Comparison of ENCODE assay signal across 13 cellular contexts in genomic region chr15:48680841-48681240, GRCh38. TPM values are rescaled to one million over a fixed set of nuclear protein-coding genes. Genes with fewer than 3 reads are reported as not detected.
DNase-seq lines count a peak whose midpoint lies in the region; ATAC-seq, FAIRE-seq and TF ChIP-seq lines count a peak whose summit lies in the region.
"Had no signal": no experiment of that assay in that cellular context is flagged by ENCODE, and none has a peak within 500 bp of the region (broad histone marks: within the 10 kb centered on the region; RNA-seq: fewer than 3 reads in every experiment).

No MANE protein-coding gene starts in this region.

- H3K9me3 ChIP-seq in astrocyte (ENCODE audit: insufficient read depth, low read depth, low read length) = no peaks in the 10 kb centered on the region
- no peaks in the 10 kb centered on the region for H3K9me3 ChIP-seq in prostate gland

- H2AFZ ChIP-seq in ACC112 (ENCODE audit: low read length, unreplicated experiment) = no peak overlapping the region
- H2AFZ ChIP-seq in astrocyte (ENCODE audit: low read depth, low read length) = no peak overlapping the region

- H3K4me1 Mint-ChIP-seq in astrocyte (ENCODE audit: low read depth, unreplicated experiment) = peaks cover 8% of the 10 kb centered on the region
- H3K4me1 Mint-ChIP-seq: naive thymus-derived CD4-positive, alpha-beta T cell had no signal

- WGBS in prostate gland = 93% methylated on average over 1 of the region's 1 CpG

- peaks cover 3% of the 10 kb centered on the region for H3K9me3 Mint-ChIP-seq in astrocyte (ENCODE audit: unreplicated experiment)

- no peak for TF ChIP-seq POLR2A in prostate gland (IDR thresholded peaks at IDR 0.05)

- no peaks in the 10 kb centered on the region for H3K79me2 ChIP-seq in ACC112 (ENCODE audit: control insufficient read depth, insufficient read depth, low read length, unreplicated experiment)
- no peaks in the 10 kb centered on the region for H3K79me2 ChIP-seq in astrocyte (ENCODE audit: insufficient read depth, low read length)

- no peaks in the 10 kb centered on the region for H3K27me3 Mint-ChIP-seq in astrocyte (ENCODE audit: low read depth, unreplicated experiment)

- TF ChIP-seq CTCF in astrocyte (IDR thresholded peaks at IDR 0.05; ENCODE audit: insufficient read depth, low read depth, low read length) = no peak
- no peak for TF ChIP-seq CTCF in fibroblast of villous mesenchyme (IDR thresholded peaks at IDR 0.05; ENCODE audit: insufficient read depth, low read depth, low read length)
- TF ChIP-seq CTCF in prostate gland (IDR thresholded peaks at IDR 0.05) = no peak

- no peaks in the 10 kb centered on the region for H4K20me1 ChIP-seq in astrocyte (ENCODE audit: insufficient read depth, low read length)

- H3K4me1 ChIP-seq in ACC112 (ENCODE audit: control insufficient read depth, insufficient read depth, low read length, unreplicated experiment) (peaks cover 55% of the 10 kb centered on the region), astrocyte (ENCODE audit: insufficient read depth, low read length) (peaks cover 19% of the 10 kb centered on the region), prostate gland (replicated peaks) (no peaks in the 10 kb centered on the region)

- H3K36me3 ChIP-seq in ACC112 (ENCODE audit: insufficient read depth, low read length) = no peaks in the 10 kb centered on the region
- H3K36me3 ChIP-seq in astrocyte (ENCODE audit: insufficient read depth, low read length) = no peaks in the 10 kb centered on the region
- H3K36me3 ChIP-seq in prostate gland = no peaks in the 10 kb centered on the region

- H3K4me2 ChIP-seq in astrocyte (ENCODE audit: low read length) = peak overlapping the region; percentile 46

- no peak for FAIRE-seq in HTR-8/SVneo (lab: Jason Lieb, UNC)
- FAIRE-seq in astrocyte (lab: Jason Lieb, UNC) = peak; percentile 92
- FAIRE-seq in frontal cortex (lab: Jason Lieb, UNC) = no peak

- DNase-seq in HTR-8/SVneo (ENCODE audit: insufficient read length, low spot score) (peak; percentile 38), astrocyte (ENCODE audit: low read depth) (peak; percentile 96), fibroblast of villous mesenchyme (ENCODE audit: low read depth) (peak; percentile 83), GOT3 (lab: John Stamatoyannopoulos, UW) (no peak), frontal cortex (ENCODE audit: low spot score in 2 of 2) (no peak), prostate gland (ENCODE audit: low spot score) (no peak)
- DNase-seq: activated naive CD4-positive, alpha-beta T cell; naive thymus-derived CD4-positive, alpha-beta T cell; retina; stimulated activated CD4-positive, alpha-beta T cell treated with anti-CD3 and anti-CD28 coated beads, Interleukin-4, amount 100 ng/mL, for 4 hours had no signal

- intact Hi-C loops in prostate gland (cut with DNase I) = no loop called here

- H3K27me3 ChIP-seq in ACC112 (ENCODE audit: insufficient read depth, low read length) = no peaks in the 10 kb centered on the region
- no peaks in the 10 kb centered on the region for H3K27me3 ChIP-seq in astrocyte (ENCODE audit: insufficient read depth, low read length)
- H3K27me3 ChIP-seq in prostate gland (replicated peaks; ENCODE audit: insufficient read depth) = no peaks in the 10 kb centered on the region

- peak overlapping the region; percentile 55; the same call in 1 of the 2 replicates for H3K4me3 ChIP-seq in ACC112 (ENCODE audit: low read depth, low read length)
- H3K4me3 ChIP-seq in astrocyte (ENCODE audit: insufficient read depth, low read depth, low read length) = no peak overlapping the region
- H3K4me3 ChIP-seq in fibroblast of villous mesenchyme (ENCODE audit: low read depth, low read length) = no peak overlapping the region
- H3K4me3 ChIP-seq in prostate gland = no peak overlapping the region

- H3K9ac ChIP-seq in astrocyte (ENCODE audit: low read length) = peak overlapping the region; percentile 74

- no peak overlapping the region for H3K27ac Mint-ChIP-seq in astrocyte (ENCODE audit: unreplicated experiment)
- H3K27ac Mint-ChIP-seq: naive thymus-derived CD4-positive, alpha-beta T cell; type B pancreatic cell had no signal

- H3K36me3 Mint-ChIP-seq in astrocyte (ENCODE audit: low read depth, unreplicated experiment) = no peaks in the 10 kb centered on the region
- H3K36me3 Mint-ChIP-seq: naive thymus-derived CD4-positive, alpha-beta T cell; type B pancreatic cell had no signal

- H3K27ac ChIP-seq in ACC112 (ENCODE audit: low read depth, low read length) (peak overlapping the region; percentile 100), astrocyte (ENCODE audit: low read depth, low read length) (peak overlapping the region; percentile 93), prostate gland (no peak overlapping the region)

- H3K4me3 Mint-ChIP-seq in astrocyte (ENCODE audit: unreplicated experiment) = no peak overlapping the region
- H3K4me3 Mint-ChIP-seq: naive thymus-derived CD4-positive, alpha-beta T cell; type B pancreatic cell had no signal

- no peak for ATAC-seq in GM18861 (IDR thresholded peaks at IDR 0.05; ENCODE audit: unreplicated experiment)
- ATAC-seq: naive thymus-derived CD4-positive, alpha-beta T cell had no signal

RNA-seq across cellular contexts. Expression of gene FBN1, which starts 35.3 kb away (rescaled TPM):
- total RNA-seq in astrocyte (210 and 298 TPM in 2 replicates), fibroblast of villous mesenchyme (333 and 621 TPM in 2 replicates), frontal cortex (18.8 TPM), prostate gland (10 to 100 TPM; 12.1 to 81.9 TPM)

Comparison
In these comparisons a context has a peak if more than half of its experiments do, and no peak if none do; other contexts are left out.
1. H3K27ac ChIP-seq: peak in ACC112 (single experiment) and astrocyte (single experiment); none in prostate gland (0 of 2).
2. DNase-seq: peak in HTR-8/SVneo (single experiment), astrocyte (single experiment) and fibroblast of villous mesenchyme (single experiment); none in GOT3 (single experiment), frontal cortex (0 of 2) and prostate gland (single experiment).